ENCODE assay signal across 1 cellular context in genomic region chr15:84747423-84748273, GRCh38.
A peak's percentile ranks its signal among the peaks of the same experiment; 100 is the strongest.
TF ChIP-seq lines count a peak whose summit lies in the region.

No MANE protein-coding gene starts in this region.

TF ChIP-seq in K562, 482 proteins besides CTCF, POLR2A, EP300 and RAD21 (continued from another document and continues in another):
- peak in 1 of 2 experiments; percentile 27 for TF ChIP-seq AFF1 (IDR thresholded peaks at IDR 0.05; ENCODE audit: low read depth in 1 of 2, partially characterized antibody in 2 of 2)
- no peak for TF ChIP-seq DMBX1 (CRISPR knock-in tag; IDR thresholded peaks at IDR 0.05; ENCODE audit: borderline replicate concordance)
- 0 out of 2 replicates have a peak, but pooled peaks have one; percentile 6 for TF ChIP-seq TCF3 (CRISPR knock-in tag; IDR thresholded peaks at IDR 0.05)
- TF ChIP-seq SP2 (IDR thresholded peaks at IDR 0.05; ENCODE audit: extremely low read depth, low read depth, low read length, poor library complexity, severe bottlenecking), result no peak
- peak; percentile 46 for TF ChIP-seq CREM (IDR thresholded peaks at IDR 0.05; ENCODE audit: low read depth)
- TF ChIP-seq E2F6 (IDR thresholded peaks at IDR 0.05; ENCODE audit: borderline replicate concordance in 1 of 2, extremely low read depth in 1 of 2, insufficient read depth in 1 of 2, insufficient read length in 1 of 2, low read depth in 1 of 2, low read length in 1 of 2, poor library complexity in 1 of 2, severe bottlenecking in 1 of 2), result peak; percentile 23 to 28
- no peak for TF ChIP-seq TEAD2 (tag; IDR thresholded peaks at IDR 0.05)
- 0 out of 4 replicates have a peak, but pooled peaks have one; percentile 16 to 23 for TF ChIP-seq SIN3A (IDR thresholded peaks at IDR 0.05; ENCODE audit: borderline replicate concordance in 2 of 2, control insufficient read depth in 1 of 2, low read depth in 2 of 2, low read length in 2 of 2)
- TF ChIP-seq ZNF584 (CRISPR knock-in tag; IDR thresholded peaks at IDR 0.05; ENCODE audit: low read depth), result no peak
- peak; percentile 65 for TF ChIP-seq ESRRA (IDR thresholded peaks at IDR 0.05; ENCODE audit: borderline replicate concordance, low read depth)
- peak; percentile 70 for TF ChIP-seq EGR1 (conservative IDR thresholded peaks at IDR 0.05)
- no peak for TF ChIP-seq ZBTB34 (CRISPR knock-in tag; IDR thresholded peaks at IDR 0.05)
- no peak for TF ChIP-seq PHF20 (IDR thresholded peaks at IDR 0.05; ENCODE audit: partially characterized antibody)
- peak; percentile 61; the same call in 1 of the 2 replicates for TF ChIP-seq RFX1 (IDR thresholded peaks at IDR 0.05)
- no peak for TF ChIP-seq KDM2B (CRISPR knock-in tag; IDR thresholded peaks at IDR 0.05)
- 0 out of 2 replicates have a peak, but pooled peaks have one; percentile 32 for TF ChIP-seq MTA1 (IDR thresholded peaks at IDR 0.05; ENCODE audit: borderline replicate concordance)
- no peak for TF ChIP-seq LARP7 (IDR thresholded peaks at IDR 0.05)
- no peak for TF ChIP-seq ZNF445 (CRISPR knock-in tag; IDR thresholded peaks at IDR 0.05; ENCODE audit: low read depth)
- no peak for TF ChIP-seq ZNF408 (CRISPR knock-in tag; IDR thresholded peaks at IDR 0.05; ENCODE audit: low read depth)
- no peak for TF ChIP-seq ZHX1 (conservative IDR thresholded peaks at IDR 0.05; ENCODE audit: low read length)
- peak; percentile 48; the same call in 1 of the 2 replicates for TF ChIP-seq ZNF395 (CRISPR knock-in tag; IDR thresholded peaks at IDR 0.05)
- 0 out of 2 replicates have a peak, but pooled peaks have one; percentile 31 for TF ChIP-seq ELF4 (CRISPR knock-in tag; IDR thresholded peaks at IDR 0.05)
- no peak for TF ChIP-seq ZNF146 (CRISPR knock-in tag; IDR thresholded peaks at IDR 0.05; ENCODE audit: unreplicated experiment)
- TF ChIP-seq ZBTB7A (IDR thresholded peaks at IDR 0.05; ENCODE audit: borderline replicate concordance, control insufficient read depth, low read depth, low read length), result peak; percentile 87
- TF ChIP-seq HES1 (IDR thresholded peaks at IDR 0.05; ENCODE audit: low read depth), result no peak
- no peak for TF ChIP-seq ZNF589 (CRISPR knock-in tag; IDR thresholded peaks at IDR 0.05; ENCODE audit: low read depth)
- TF ChIP-seq E2F1 (CRISPR knock-in tag; IDR thresholded peaks at IDR 0.05), result 0 out of 2 replicates have a peak, but pooled peaks have one; percentile 48
- TF ChIP-seq MCM5 (IDR thresholded peaks at IDR 0.05; ENCODE audit: low read depth), result no peak
- TF ChIP-seq NCOA1 (IDR thresholded peaks at IDR 0.05; ENCODE audit: low read depth), result 0 out of 2 replicates have a peak, but pooled peaks have one; percentile 33
- peak; percentile 48; the same call in 1 of the 2 replicates for TF ChIP-seq TOE1 (IDR thresholded peaks at IDR 0.05; ENCODE audit: borderline replicate concordance)
- no peak for TF ChIP-seq TOE1 (CRISPR knock-in tag; IDR thresholded peaks at IDR 0.05; ENCODE audit: borderline replicate concordance, low read depth)
- TF ChIP-seq ZBTB2 (IDR thresholded peaks at IDR 0.05), result 0 out of 2 replicates have a peak, but pooled peaks have one; percentile 34
- TF ChIP-seq SRF (CRISPR knock-in tag; IDR thresholded peaks at IDR 0.05), result no peak
- TF ChIP-seq MLLT1 (IDR thresholded peaks at IDR 0.05), result 0 out of 4 replicates have a peak, but pooled peaks of 1 of the 2 experiments have one; percentile 10
- no peak for TF ChIP-seq NUFIP1 (IDR thresholded peaks at IDR 0.05; ENCODE audit: partially characterized antibody)
- peak in 1 of 3 experiments; percentile 30 for TF ChIP-seq YY1 (IDR thresholded peaks at IDR 0.05; ENCODE audit: borderline replicate concordance in 1 of 3, control insufficient read depth in 1 of 3, extremely low read depth in 1 of 3, insufficient read depth in 3 of 3, insufficient read length in 1 of 3, insufficient replicate concordance in 2 of 3, low read depth in 1 of 3, low read length in 2 of 3)
- no peak for TF ChIP-seq HMGN3 (IDR thresholded peaks at IDR 0.05; ENCODE audit: borderline replicate concordance, extremely low read depth, insufficient read length, low read depth, low read length)
- peak; percentile 20; the same call in 1 of the 2 replicates for TF ChIP-seq CBX1 (IDR thresholded peaks at IDR 0.05; ENCODE audit: low read depth)
- no peak for TF ChIP-seq SNRNP70 (optimal IDR thresholded peaks at IDR 0.05; ENCODE audit: low read depth, low read length)
- TF ChIP-seq ARID1B (IDR thresholded peaks at IDR 0.05), result peak; percentile 34; the same call in 1 of the 2 replicates
- TF ChIP-seq ATF7 (IDR thresholded peaks at IDR 0.05), result peak; percentile 31
- TF ChIP-seq TAF1 (IDR thresholded peaks at IDR 0.05; ENCODE audit: control insufficient read depth, extremely low read depth, insufficient read depth, low read length, severe bottlenecking), result peak; percentile 21
- no peak for TF ChIP-seq HIVEP1 (CRISPR knock-in tag; IDR thresholded peaks at IDR 0.05)
- TF ChIP-seq ZBED1 (IDR thresholded peaks at IDR 0.05), result no peak
- no peak for TF ChIP-seq NR3C1 (CRISPR knock-in tag; IDR thresholded peaks at IDR 0.05)
- TF ChIP-seq RBFOX2 (IDR thresholded peaks at IDR 0.05; ENCODE audit: low read depth, low read length), result peak; percentile 82
- TF ChIP-seq SAP30 (IDR thresholded peaks at IDR 0.05; ENCODE audit: borderline replicate concordance, insufficient read depth, low read depth, low read length, poor library complexity, severe bottlenecking), result peak; percentile 57
- TF ChIP-seq DPF2 (IDR thresholded peaks at IDR 0.05), result 0 out of 2 replicates have a peak, but pooled peaks have one; percentile 37
- TF ChIP-seq RBBP5 (IDR thresholded peaks at IDR 0.05; ENCODE audit: borderline replicate concordance, insufficient read depth, low read length, poor library complexity, severe bottlenecking), result no peak
- TF ChIP-seq NRF1 (conservative IDR thresholded peaks at IDR 0.05 in 1 of 2, IDR thresholded peaks at IDR 0.05 in 1 of 2), result peak; percentile 60 to 73
- no peak for TF ChIP-seq SRSF1 (IDR thresholded peaks at IDR 0.05; ENCODE audit: low read depth, low read length)
- no peak for TF ChIP-seq ETV6 (IDR thresholded peaks at IDR 0.05; ENCODE audit: borderline replicate concordance in 1 of 2, low read depth in 2 of 2, low read length in 1 of 2)
- no peak for TF ChIP-seq ETV6 (CRISPR knock-in tag; IDR thresholded peaks at IDR 0.05; ENCODE audit: borderline replicate concordance)
- TF ChIP-seq MTF1 (CRISPR knock-in tag; IDR thresholded peaks at IDR 0.05; ENCODE audit: borderline replicate concordance), result no peak
